ENCODE assay signal across 8 cellular contexts in genomic region chr2:208254118-208254870, GRCh38. TPM values are rescaled to one million over a fixed set of nuclear protein-coding genes. Genes with fewer than 3 reads are reported as not detected.
DNase-seq lines count a peak whose midpoint lies in the region; ATAC-seq and TF ChIP-seq lines count a peak whose summit lies in the region.

No MANE protein-coding gene starts in this region.

- H3K36me3 Mint-ChIP-seq in chondrocyte (ENCODE audit: low read depth) = peaks cover 12% of the 10 kb centered on the region

- no peaks in the 10 kb centered on the region for H3K9me3 Mint-ChIP-seq in chondrocyte (ENCODE audit: low read depth)

- H3K27me3 ChIP-seq in AG04450 (ENCODE audit: control insufficient read depth, insufficient read depth, low read length) (no peaks in the 10 kb centered on the region), layer of hippocampus (ENCODE audit: control insufficient read depth, insufficient read depth, low read length) (no peaks in the 10 kb centered on the region)

- H3K4me1 Mint-ChIP-seq in chondrocyte (ENCODE audit: low read depth) = peaks cover 24% of the 10 kb centered on the region

- DNase-seq in AG04450 (ENCODE audit: low read depth, low spot score) = no peak
- peak; percentile 77 for DNase-seq in NCI-H2196 (lab: John Stamatoyannopoulos, UW; ENCODE audit: unreplicated experiment)
- DNase-seq in chondrocyte (ENCODE audit: low spot score) = peak; percentile 94
- peak; percentile 46 to 70 (median 62) for DNase-seq in stimulated activated CD4-positive, alpha-beta T cell treated with anti-CD3 and anti-CD28 coated beads, Interleukin-1b, Interleukin-23, amount 100 ng/mL, for 24 hours (ENCODE audit: low read depth in 4 of 4, low spot score in 1 of 4)

- no peaks in the 10 kb centered on the region for H3K9me3 ChIP-seq in AG04450 (ENCODE audit: control insufficient read depth, insufficient read depth, low read length)

- peak overlapping the region; percentile 42 for H3K27ac ChIP-seq in AG04450 (ENCODE audit: low read depth, low read length)
- peak overlapping the region; percentile 59 for H3K27ac ChIP-seq in layer of hippocampus (ENCODE audit: low read depth, low read length)

- H3K4me3 ChIP-seq in AG04450 (ENCODE audit: low read depth, low read length) = peak overlapping the region; percentile 85

- peak overlapping the region; percentile 95 for H3K4me3 Mint-ChIP-seq in chondrocyte (ENCODE audit: unreplicated experiment)

- H3K27ac Mint-ChIP-seq in chondrocyte (ENCODE audit: unreplicated experiment) = peak overlapping the region; percentile 95

- peak; percentile 83 for TF ChIP-seq CTCF in AG04450 (IDR thresholded peaks at IDR 0.05; ENCODE audit: low read depth, low read length)
- TF ChIP-seq CTCF in chondrocyte (IDR thresholded peaks at IDR 0.05) = peak; percentile 93

- ATAC-seq in GM18519 (IDR thresholded peaks at IDR 0.05; ENCODE audit: low FRiP score, unreplicated experiment) = peak; percentile 73
- peak; percentile 68 for ATAC-seq in HG03066 (IDR thresholded peaks at IDR 0.05; ENCODE audit: low read depth, unreplicated experiment)
- peak; percentile 75 to 78 for ATAC-seq in activated CD4-positive, CD25-positive, alpha-beta regulatory T cell treated with anti-CD3 and anti-CD28 coated beads, Interleukin-2, amount 50 U/mL, for 24 hours

- POLR2A ChIA-PET in AG04450 (lab: Yijun Ruan, JAX) = interaction anchor here (0.7 to 2.4 kb wide), 3 partner anchors 10 to 114 kb away, joined by 4 to 25 read pairs (median 6); partner anchors contain the start of gene PIKFYVE

- CTCF ChIA-PET in AG04450 (lab: Charles Lee) = interaction anchor here (0.5 to 6.0 kb wide), 18 partner anchors 9 to 539 kb away, joined by 3 to 73 read pairs (median 4); partner anchors contain the start of gene PIKFYVE

- no peaks in the 10 kb centered on the region for H3K27me3 Mint-ChIP-seq in chondrocyte (ENCODE audit: low read depth)

RNA-seq across cellular contexts. Expression of gene IDH1, which starts 0.6 kb away (rescaled TPM):
- polyA plus RNA-seq in AG04450 (2011; rRNA removed) = 111 and 148 TPM in 2 replicates
- 62.7 and 78.5 TPM in 2 replicates for polyA minus RNA-seq in AG04450 (2011; rRNA and poly(A)+ RNA removed)
- total RNA-seq in chondrocyte = 68.5 to 78.2 TPM (median 75.9 TPM) in 3 replicates

RNA-seq across cellular contexts. Expression of gene PIKFYVE, which starts 11.8 kb away (rescaled TPM):
- polyA plus RNA-seq in AG04450 (2011; rRNA removed) = 19.6 and 23.8 TPM in 2 replicates
- polyA minus RNA-seq in AG04450 (2011; rRNA and poly(A)+ RNA removed) = 38.9 and 42.9 TPM in 2 replicates
- 24.7 to 29.3 TPM (median 28.3 TPM) in 3 replicates for total RNA-seq in chondrocyte
